Comparison of ENCODE assay signal across 2 cellular contexts in genomic region chr3:60906283-60906682, GRCh38.
TF ChIP-seq lines count a peak whose summit lies in the region.

No MANE protein-coding gene starts in this region.

TF ChIP-seq in GM23338, 12 proteins besides CTCF, POLR2A, EP300 and RAD21:
- TF ChIP-seq ZNF462 (CRISPR knock-in tag; IDR thresholded peaks at IDR 0.05) = no peak
- no peak for TF ChIP-seq JUNB (IDR thresholded peaks at IDR 0.05; ENCODE audit: unreplicated experiment)
- no peak for TF ChIP-seq ZNF331 (CRISPR knock-in tag; IDR thresholded peaks at IDR 0.05; ENCODE audit: low read depth)
- TF ChIP-seq EZH2phosphoT487 (IDR thresholded peaks at IDR 0.05; ENCODE audit: unreplicated experiment) = no peak
- TF ChIP-seq ETS1 (IDR thresholded peaks at IDR 0.05) = no peak
- no peak for TF ChIP-seq EZH2 (IDR thresholded peaks at IDR 0.05; ENCODE audit: low read depth, unreplicated experiment)
- TF ChIP-seq NANOG (IDR thresholded peaks at IDR 0.05; ENCODE audit: borderline replicate concordance) = no peak
- TF ChIP-seq REST (IDR thresholded peaks at IDR 0.05; ENCODE audit: unreplicated experiment) = no peak
- no peak for TF ChIP-seq POLR2AphosphoS5 (IDR thresholded peaks at IDR 0.05; ENCODE audit: low read depth)
- no peak for TF ChIP-seq ZNF114 (CRISPR knock-in tag; IDR thresholded peaks at IDR 0.05)

TF ChIP-seq in H1, 55 proteins besides CTCF, POLR2A, EP300 and RAD21:
- TF ChIP-seq RNF2 (IDR thresholded peaks at IDR 0.05; ENCODE audit: borderline replicate concordance, low read depth, low read length, missing control alignments, poor library complexity, severe bottlenecking) = no peak
- TF ChIP-seq BACH1 (IDR thresholded peaks at IDR 0.05; ENCODE audit: low read length) = no peak
- no peak for TF ChIP-seq RBBP5 (IDR thresholded peaks at IDR 0.05; ENCODE audit: borderline replicate concordance, low read depth, low read length)
- TF ChIP-seq CHD1 (IDR thresholded peaks at IDR 0.05; ENCODE audit: low read depth, low read length) = no peak
- no peak for TF ChIP-seq NANOG (IDR thresholded peaks at IDR 0.05; ENCODE audit: insufficient read depth, low read depth, low read length, poor library complexity, severe bottlenecking)
TF ChIP-seq in H1: peak in this region for 0.
